ENCODE assay signal across 26 cellular contexts in the genomic region with DNA sequence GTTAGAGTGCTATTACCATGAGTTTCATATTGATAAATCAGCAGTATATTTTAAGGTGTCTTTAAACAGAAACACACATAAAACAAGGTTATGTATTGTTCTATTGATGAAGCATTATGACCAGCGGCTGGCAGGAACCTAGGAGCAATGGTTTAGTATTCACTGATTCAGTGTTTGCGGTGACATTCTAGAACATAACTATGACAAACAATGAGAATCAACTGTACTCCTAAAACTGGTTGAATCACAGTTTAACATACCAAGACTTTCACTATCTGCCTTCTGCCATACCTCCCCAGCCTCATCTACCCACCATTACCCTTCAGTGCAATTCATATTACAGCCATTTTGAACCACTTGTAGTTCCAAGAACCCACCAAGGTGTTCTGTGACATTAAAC. TPM values are rescaled to one million over a fixed set of nuclear protein-coding genes. Genes with fewer than 3 reads are reported as not detected.
DNase-seq lines count a peak whose midpoint lies in the region; ATAC-seq, FAIRE-seq and TF ChIP-seq lines count a peak whose summit lies in the region.
"Had no signal": no experiment of that assay in that cellular context is flagged by ENCODE, and none has a peak within 500 bp of the region (broad histone marks: within the 10 kb centered on the region; RNA-seq: fewer than 3 reads in every experiment).

No MANE protein-coding gene starts in this region.

- no peak for TF ChIP-seq POLR2A in GM12891 (IDR thresholded peaks at IDR 0.05; ENCODE audit: low read depth, low read length)

- peak; percentile 49 for DNase-seq in activated CD8-positive, alpha-beta T cell treated with anti-CD3 and anti-CD28 coated beads for 36 hours
- DNase-seq in activated CD8-positive, alpha-beta T cell treated with anti-CD3 and anti-CD28 coated beads, Interleukin-2, amount 10 ng/mL, durations not matched to agents 7 days and 5 days: no peak
- DNase-seq in GM12891 (ENCODE audit: insufficient read length, low spot score) (no peak), SK-MEL-5 (ENCODE audit: low read depth, low spot score) (peak; percentile 7), epithelial cell of prostate (ENCODE audit: low read depth, low spot score) (no peak), left cardiac atrium (no peak)
- DNase-seq: CD8-positive, alpha-beta memory T cell; Karpas-422; NCI-H1105 treated with DMSO at 0.1 percent for 48 hours; NCI-H1694; NCI-H2081; NCI-H2171; NCI-H345; NCI-H524; NCI-H774; NK-92 treated with Interleukin-12 subunit alpha and Interleukin-12 subunit beta, amount 100 ng/mL, for 24 hours had no signal

- intact Hi-C loops in activated CD8-positive, alpha-beta T cell treated with anti-CD3 and anti-CD28 coated beads for 36 hours (cut with micrococcal nuclease): no loop called here
- intact Hi-C loops in left cardiac atrium (cut with DNase I): no loop called here

- TF ChIP-seq CTCF in activated CD8-positive, alpha-beta T cell treated with anti-CD3 and anti-CD28 coated beads for 36 hours (IDR thresholded peaks at IDR 0.05): no peak

- no peak overlapping the region for H3K4me3 Mint-ChIP-seq in activated CD8-positive, alpha-beta T cell treated with anti-CD3 and anti-CD28 coated beads for 36 hours
- H3K4me3 Mint-ChIP-seq in activated CD8-positive, alpha-beta T cell treated with anti-CD3 and anti-CD28 coated beads, Interleukin-2, amount 10 ng/mL, durations not matched to agents 7 days and 5 days: no peak overlapping the region
- H3K4me3 Mint-ChIP-seq: CD8-positive, alpha-beta memory T cell had no signal

- H3K27me3 Mint-ChIP-seq in activated CD8-positive, alpha-beta T cell treated with anti-CD3 and anti-CD28 coated beads for 36 hours: no peaks in the 10 kb centered on the region
- H3K27me3 Mint-ChIP-seq in activated CD8-positive, alpha-beta T cell treated with anti-CD3 and anti-CD28 coated beads, Interleukin-2, amount 10 ng/mL, durations not matched to agents 7 days and 5 days (ENCODE audit: low read depth): peaks cover 2% of the 10 kb centered on the region

- peak overlapping the region; percentile 13 for H3K27ac Mint-ChIP-seq in activated CD8-positive, alpha-beta T cell treated with anti-CD3 and anti-CD28 coated beads for 36 hours
- no peak overlapping the region for H3K27ac Mint-ChIP-seq in activated CD8-positive, alpha-beta T cell treated with anti-CD3 and anti-CD28 coated beads, Interleukin-2, amount 10 ng/mL, durations not matched to agents 7 days and 5 days
- H3K27ac Mint-ChIP-seq: CD8-positive, alpha-beta memory T cell had no signal

- no peaks in the 10 kb centered on the region for H3K36me3 Mint-ChIP-seq in activated CD8-positive, alpha-beta T cell treated with anti-CD3 and anti-CD28 coated beads for 36 hours (ENCODE audit: low read depth)
- H3K36me3 Mint-ChIP-seq in activated CD8-positive, alpha-beta T cell treated with anti-CD3 and anti-CD28 coated beads, Interleukin-2, amount 10 ng/mL, durations not matched to agents 7 days and 5 days (ENCODE audit: low read depth): no peaks in the 10 kb centered on the region
- H3K36me3 Mint-ChIP-seq: CD8-positive, alpha-beta memory T cell had no signal

- POLR2A ChIA-PET in activated CD8-positive, alpha-beta T cell treated with anti-CD3 and anti-CD28 coated beads for 36 hours (lab: Charles Lee): interaction anchor here (1.2 to 3.3 kb wide), 5 partner anchors 8 to 73 kb away, joined by 3 to 10 read pairs (median 7); a partner anchor contains a TSS
- POLR2A ChIA-PET in activated CD8-positive, alpha-beta T cell treated with anti-CD3 and anti-CD28 coated beads, Interleukin-2, amount 10 ng/mL, durations not matched to agents 7 days and 5 days (lab: Charles Lee): interaction anchor here (1.6 to 4.1 kb wide), 2 partner anchors 11 to 16 kb away, joined by 3 to 33 read pairs; a partner anchor contains a TSS

- in situ Hi-C loops in SK-MEL-5 (cut with HindIII; ENCODE audit: low pct_unique_long_range_greater_than_20kb, low sequenced_read_pairs): no loop called here

- peaks cover 72% of the 10 kb centered on the region for H3K4me1 Mint-ChIP-seq in activated CD8-positive, alpha-beta T cell treated with anti-CD3 and anti-CD28 coated beads for 36 hours (ENCODE audit: low read depth)
- H3K4me1 Mint-ChIP-seq in activated CD8-positive, alpha-beta T cell treated with anti-CD3 and anti-CD28 coated beads, Interleukin-2, amount 10 ng/mL, durations not matched to agents 7 days and 5 days (ENCODE audit: low read depth): peaks cover 42% of the 10 kb centered on the region
- H3K4me1 Mint-ChIP-seq: CD8-positive, alpha-beta memory T cell had no signal

- peak; percentile 35 for FAIRE-seq in GM12891 (lab: Jason Lieb, UNC)
- FAIRE-seq: A204.1, G401.6, GM18507, H1 had no signal

- peak; percentile 53 for ATAC-seq in activated CD8-positive, alpha-beta T cell treated with anti-CD3 and anti-CD28 coated beads for 36 hours
- no peak for ATAC-seq in activated CD8-positive, alpha-beta T cell treated with anti-CD3 and anti-CD28 coated beads, Interleukin-2, amount 10 ng/mL, durations not matched to agents 7 days and 5 days
- no peak for ATAC-seq in esophagus mucosa
- no peak for ATAC-seq in left cardiac atrium
- ATAC-seq: HCT116, Panc1 had no signal

- CTCF ChIA-PET in activated CD8-positive, alpha-beta T cell treated with anti-CD3 and anti-CD28 coated beads for 36 hours (lab: Charles Lee): interaction anchor here (0.9 to 2.9 kb wide), 6 partner anchors 8 to 77 kb away, joined by 3 to 11 read pairs (median 4); a partner anchor contains a TSS
- CTCF ChIA-PET in activated CD8-positive, alpha-beta T cell treated with anti-CD3 and anti-CD28 coated beads, Interleukin-2, amount 10 ng/mL, durations not matched to agents 7 days and 5 days (lab: Charles Lee): interaction anchor here (0.7 to 6.0 kb wide), 6 partner anchors 9 to 68 kb away, joined by 3 to 36 read pairs (median 3); a partner anchor contains a TSS

- no peaks in the 10 kb centered on the region for H3K9me3 Mint-ChIP-seq in activated CD8-positive, alpha-beta T cell treated with anti-CD3 and anti-CD28 coated beads for 36 hours
- H3K9me3 Mint-ChIP-seq in activated CD8-positive, alpha-beta T cell treated with anti-CD3 and anti-CD28 coated beads, Interleukin-2, amount 10 ng/mL, durations not matched to agents 7 days and 5 days (ENCODE audit: insufficient read depth): no peaks in the 10 kb centered on the region
- H3K9me3 Mint-ChIP-seq: CD8-positive, alpha-beta memory T cell had no signal

- H3K27ac ChIP-seq in epithelial cell of prostate: peak overlapping the region; percentile 86
- H3K27ac ChIP-seq: C4-2B had no signal

TF ChIP-seq in GM12891, 5 proteins besides CTCF, POLR2A, EP300 and RAD21:
- no peak for TF ChIP-seq PAX5 (IDR thresholded peaks at IDR 0.05; ENCODE audit: insufficient read depth, low read length, severe bottlenecking)
- TF ChIP-seq TAF1 (IDR thresholded peaks at IDR 0.05; ENCODE audit: low read depth, low read length): no peak
- TF ChIP-seq SPI1 (IDR thresholded peaks at IDR 0.05; ENCODE audit: low read depth, low read length): no peak
- TF ChIP-seq POLR2AphosphoS5 (IDR thresholded peaks at IDR 0.05; ENCODE audit: low read depth, low read length): no peak
- TF ChIP-seq POU2F2 (IDR thresholded peaks at IDR 0.05; ENCODE audit: low read depth, low read length): no peak

RNA-seq across cellular contexts. Expression of a gene that starts 8.8 kb away (rescaled TPM):
- not detected for total RNA-seq in activated CD8-positive, alpha-beta T cell treated with anti-CD3 and anti-CD28 coated beads for 36 hours
- under 1 TPM in 1 of 2 experiments, not detected in 1; 0.37 TPM for total RNA-seq in activated CD8-positive, alpha-beta T cell treated with anti-CD3 and anti-CD28 coated beads, Interleukin-2, amount 10 ng/mL, durations not matched to agents 7 days and 5 days
- polyA plus RNA-seq in GM12891 (2012; ENCODE audit: low read depth, missing spikeins): not detected
- not detected in 2 replicates for total RNA-seq in SK-MEL-5 (2014; rRNA removed; shearing (Covaris generic))
- polyA plus RNA-seq in SK-MEL-5 (2015; cell fraction: cytosol; rRNA removed): not detected in 2 replicates
- not detected in 2 replicates for polyA plus RNA-seq in SK-MEL-5 (2015; cell fraction: nucleus; rRNA removed)
- total RNA-seq in esophagus mucosa (not detected), left cardiac atrium (not detected)
- total RNA-seq: CD8-positive, alpha-beta memory T cell; Daoy; H1; M059J had no signal
- polyA plus RNA-seq: CD8-positive, alpha-beta memory T cell; H1 had no signal

RNA-seq across cellular contexts. Expression of a gene that starts 11.2 kb away (rescaled TPM):
- under 1 TPM; 0.36 to 0.98 TPM for total RNA-seq in activated CD8-positive, alpha-beta T cell treated with anti-CD3 and anti-CD28 coated beads for 36 hours
- not detected for total RNA-seq in activated CD8-positive, alpha-beta T cell treated with anti-CD3 and anti-CD28 coated beads, Interleukin-2, amount 10 ng/mL, durations not matched to agents 7 days and 5 days
- polyA plus RNA-seq in GM12891 (2012; ENCODE audit: low read depth, missing spikeins): not detected
- not detected in 2 replicates for total RNA-seq in SK-MEL-5 (2014; rRNA removed; shearing (Covaris generic))
- polyA plus RNA-seq in SK-MEL-5 (2015; cell fraction: cytosol; rRNA removed): not detected in 2 replicates
- not detected in 2 replicates for polyA plus RNA-seq in SK-MEL-5 (2015; cell fraction: nucleus; rRNA removed)
- total RNA-seq in esophagus mucosa: not detected
- total RNA-seq in left cardiac atrium: not detected
- total RNA-seq: CD8-positive, alpha-beta memory T cell; Daoy; H1; M059J had no signal
- polyA plus RNA-seq: CD8-positive, alpha-beta memory T cell had no signal

RNA-seq across cellular contexts. Expression of a gene that starts 17.2 kb away (rescaled TPM):
- 10 to 100 TPM; 92.2 to 93.7 TPM for total RNA-seq in activated CD8-positive, alpha-beta T cell treated with anti-CD3 and anti-CD28 coated beads for 36 hours
- total RNA-seq in activated CD8-positive, alpha-beta T cell treated with anti-CD3 and anti-CD28 coated beads, Interleukin-2, amount 10 ng/mL, durations not matched to agents 7 days and 5 days: 10 to 100 TPM; 11.1 to 12.8 TPM
- polyA plus RNA-seq in GM12891 (2012; ENCODE audit: low read depth, missing spikeins): 0.60 TPM
- total RNA-seq in SK-MEL-5 (2014; rRNA removed; shearing (Covaris generic)): not detected in 2 replicates
- not detected in 2 replicates for polyA plus RNA-seq in SK-MEL-5 (2015; cell fraction: cytosol; rRNA removed)
- not detected in 2 replicates for polyA plus RNA-seq in SK-MEL-5 (2015; cell fraction: nucleus; rRNA removed)
- 1.9 TPM for total RNA-seq in esophagus mucosa
- 1 to 10 TPM; 3.5 to 5.8 TPM for total RNA-seq in left cardiac atrium

Comparison
In these comparisons a context has a peak if more than half of its experiments do, and no peak if none do; other contexts are left out.
1. DNase-seq: peak in activated CD8-positive, alpha-beta T cell treated with anti-CD3 and anti-CD28 coated beads for 36 hours (single experiment) and SK-MEL-5 (single experiment); none in activated CD8-positive, alpha-beta T cell treated with anti-CD3 and anti-CD28 coated beads, Interleukin-2, amount 10 ng/mL, durations not matched to agents 7 days and 5 days (single experiment), GM12891 (single experiment), epithelial cell of prostate (single experiment) and left cardiac atrium (single experiment).
2. RNA of a gene that starts 17.2 kb away (total RNA-seq): 92.2 to 93.7 TPM in activated CD8-positive, alpha-beta T cell treated with anti-CD3 and anti-CD28 coated beads for 36 hours; 11.1 to 12.8 TPM in activated CD8-positive, alpha-beta T cell treated with anti-CD3 and anti-CD28 coated beads, Interleukin-2, amount 10 ng/mL, durations not matched to agents 7 days and 5 days, 3.5 to 5.8 TPM in left cardiac atrium, 1.9 TPM in esophagus mucosa (single experiment) and not detected in SK-MEL-5; every median in the first group is over 4 times any median in the second.